In the genomic region with DNA sequence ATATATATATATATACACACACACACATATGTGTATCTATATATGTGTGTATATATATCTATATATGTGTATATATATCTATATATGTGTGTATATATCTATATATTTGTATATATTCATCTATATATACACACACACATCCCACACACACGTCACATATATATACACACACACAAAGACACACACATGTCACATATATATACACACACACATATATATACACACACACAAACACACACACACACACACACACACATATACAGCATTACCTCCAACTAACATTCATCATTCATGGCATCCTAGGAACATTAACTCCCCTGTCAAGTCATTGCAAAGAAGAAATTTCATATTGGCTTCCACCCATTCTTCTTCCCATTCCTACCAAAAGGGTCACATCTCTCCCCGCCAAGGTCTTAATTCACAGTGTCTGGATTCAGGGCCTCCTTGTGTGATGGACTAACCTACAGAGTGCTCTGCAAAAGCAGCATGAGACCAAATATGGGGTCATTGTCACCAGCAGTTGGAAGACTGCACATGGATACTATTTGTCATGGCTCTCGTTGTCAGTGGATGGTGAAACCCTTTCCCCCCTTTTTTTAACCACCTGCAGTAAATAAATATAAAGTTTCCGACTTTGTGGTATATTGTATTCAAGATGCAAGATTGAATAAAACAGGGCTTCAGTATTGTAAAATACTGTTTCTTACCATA, we compare ENCODE assay signal across 14 cellular contexts.
DNase-seq lines count a peak whose midpoint lies in the region; ATAC-seq, FAIRE-seq and TF ChIP-seq lines count a peak whose summit lies in the region.
"Had no signal": no experiment of that assay in that cellular context is flagged by ENCODE, and none has a peak within 500 bp of the region (broad histone marks: within the 10 kb centered on the region; RNA-seq: fewer than 3 reads in every experiment).

No MANE protein-coding gene starts in this region.

- POLR2A ChIA-PET in A549 (lab: Yijun Ruan, JAX) = no interaction called here
- POLR2A ChIA-PET in HEK293 (lab: Yijun Ruan, JAX) = no interaction called here

- peak overlapping the region; percentile 86 for H2AK5ac ChIP-seq in mesenchymal stem cell (ENCODE audit: low read length, severe bottlenecking)

- no peak overlapping the region for H3K9ac ChIP-seq in mesenchymal stem cell (ENCODE audit: low read length)
- H3K9ac ChIP-seq: GM23248 had no signal

- H4K8ac ChIP-seq in mesenchymal stem cell (ENCODE audit: low read length) = peak overlapping the region; percentile 24

- H2AFZ ChIP-seq in mesenchymal stem cell (ENCODE audit: low read depth, low read length) = no peak overlapping the region
- H2AFZ ChIP-seq: GM23248 had no signal

- no peak overlapping the region for H4K91ac ChIP-seq in mesenchymal stem cell (ENCODE audit: low read length)

- TF ChIP-seq EP300 in A549 (IDR thresholded peaks at IDR 0.05) = no peak
- no peak for TF ChIP-seq EP300 in esophagus muscularis mucosa (IDR thresholded peaks at IDR 0.05)

- TF ChIP-seq POLR2A in A549 (IDR thresholded peaks at IDR 0.05; ENCODE audit: low read length) (no peak), esophagus muscularis mucosa (IDR thresholded peaks at IDR 0.05; ENCODE audit: low read depth) (no peak)

- H3K4me2 ChIP-seq in A549 (peak overlapping the region; percentile 75), mesenchymal stem cell (ENCODE audit: low read length, poor library complexity, severe bottlenecking) (no peak overlapping the region)

- H3K14ac ChIP-seq in mesenchymal stem cell (ENCODE audit: low read length in 2 of 2) = no peak overlapping the region

- no peak overlapping the region for H2BK12ac ChIP-seq in mesenchymal stem cell (ENCODE audit: low read length in 2 of 2)

- H3K79me1 ChIP-seq in mesenchymal stem cell (replicated peaks; ENCODE audit: low read length, poor library complexity, severe bottlenecking) = peaks cover 15% of the 10 kb centered on the region

- intact Hi-C loops in esophagus muscularis mucosa (cut with DNase I) = no loop called here
- intact Hi-C loops in upper lobe of right lung (cut with DNase I) = no loop called here

- 87% methylated on average over 4 of the region's 4 CpGs for WGBS in A549 (ENCODE audit: missing lambda C conversion rate)
- 94% methylated on average over 4 of the region's 4 CpGs for WGBS in esophagus muscularis mucosa
- 96% methylated on average over 2 of the region's 4 CpGs for WGBS in mesenchymal stem cell

- no peaks in the 10 kb centered on the region for H3K27me3 ChIP-seq in esophagus muscularis mucosa
- no peaks in the 10 kb centered on the region for H3K27me3 ChIP-seq in mesenchymal stem cell (ENCODE audit: control insufficient read depth in 1 of 2, insufficient read depth in 1 of 2, low read length in 2 of 2)
- H3K27me3 ChIP-seq in upper lobe of right lung = no peaks in the 10 kb centered on the region

- no peaks in the 10 kb centered on the region for H3K9me3 ChIP-seq in A549
- H3K9me3 ChIP-seq in HEK293 (ENCODE audit: control insufficient read depth, insufficient read depth, low read depth, low read length) = no peaks in the 10 kb centered on the region
- H3K9me3 ChIP-seq in esophagus muscularis mucosa = no peaks in the 10 kb centered on the region
- no peaks in the 10 kb centered on the region for H3K9me3 ChIP-seq in mesenchymal stem cell (ENCODE audit: control insufficient read depth, low read length)
- no peaks in the 10 kb centered on the region for H3K9me3 ChIP-seq in upper lobe of right lung

- H3K36me3 ChIP-seq in HEK293 (ENCODE audit: control insufficient read depth in 2 of 2, insufficient read depth in 1 of 2, low read length in 2 of 2) (peaks cover 0 to 4% of the 10 kb centered on the region in 2 experiments; a peak in 1 of 3 replicates), esophagus muscularis mucosa (peaks cover 0 to 5% (median 0%) of the 10 kb centered on the region in 4 donors), mesenchymal stem cell (ENCODE audit: control insufficient read depth in 1 of 2, insufficient read depth in 2 of 2, low read depth in 1 of 2, low read length in 2 of 2) (peaks cover 3 to 51% of the 10 kb centered on the region in 2 experiments), upper lobe of right lung (no peaks in the 10 kb centered on the region)

- TF ChIP-seq CTCF in A549 (IDR thresholded peaks at IDR 0.05) = no peak
- no peak for TF ChIP-seq CTCF in HEK293 (tag by site-specific recombination; IDR thresholded peaks at IDR 0.05)
- no peak for TF ChIP-seq CTCF in esophagus muscularis mucosa (IDR thresholded peaks at IDR 0.05)
- no peak for TF ChIP-seq CTCF in upper lobe of right lung (IDR thresholded peaks at IDR 0.05)

- H3K4me3 ChIP-seq in A549 (no peak overlapping the region), HEK293 (ENCODE audit: low read depth, low read length) (no peak overlapping the region), esophagus muscularis mucosa (no peak overlapping the region), mesenchymal stem cell (ENCODE audit: insufficient read depth in 1 of 2, low read depth in 1 of 2, low read length in 2 of 2) (no peak overlapping the region), upper lobe of right lung (no peak overlapping the region)
- H3K4me3 ChIP-seq: GM23248 had no signal

- no peak overlapping the region for H3K18ac ChIP-seq in mesenchymal stem cell (ENCODE audit: low read depth in 1 of 2, low read length in 2 of 2)

- no peak overlapping the region for H2BK15ac ChIP-seq in mesenchymal stem cell (ENCODE audit: low read depth, poor library complexity, severe bottlenecking)

- TF ChIP-seq RAD21 in A549 (conservative IDR thresholded peaks at IDR 0.05 in 1 of 2, IDR thresholded peaks at IDR 0.05 in 1 of 2) = no peak

- no peak overlapping the region for H3K4ac ChIP-seq in mesenchymal stem cell (ENCODE audit: low read depth in 1 of 2, low read length in 2 of 2)

- H3K27ac ChIP-seq in A549 (peak overlapping the region; percentile 80 to 85), HEK293 (ENCODE audit: extremely low read depth, low read depth, low read length) (no peak overlapping the region), esophagus muscularis mucosa (replicated peaks in 1 of 4) (no peak overlapping the region), mesenchymal stem cell (ENCODE audit: low read length, poor library complexity, severe bottlenecking) (peak overlapping the region; percentile 54), upper lobe of right lung (no peak overlapping the region)
- H3K27ac ChIP-seq: GM23248, HL-60 had no signal

- no peak overlapping the region for H3K23ac ChIP-seq in mesenchymal stem cell (ENCODE audit: low read length in 2 of 2)

- no peak overlapping the region for H2BK120ac ChIP-seq in mesenchymal stem cell (ENCODE audit: low read depth, low read length)

- no peak for FAIRE-seq in A549 (lab: Jason Lieb, UNC)
- FAIRE-seq: GM18507, H54 had no signal

- H3K4me1 ChIP-seq in A549 (peaks cover 45% of the 10 kb centered on the region), HEK293 (ENCODE audit: control insufficient read depth, insufficient read depth, low read length) (no peaks in the 10 kb centered on the region), esophagus muscularis mucosa (peaks cover 0 to 7% (median 3%) of the 10 kb centered on the region in 4 donors), mesenchymal stem cell (ENCODE audit: control insufficient read depth, insufficient read depth, low read depth, low read length) (peaks cover 6% of the 10 kb centered on the region), upper lobe of right lung (no peaks in the 10 kb centered on the region)

- peak overlapping the region; percentile 10 for H2BK5ac ChIP-seq in mesenchymal stem cell (ENCODE audit: low read depth, low read length, poor library complexity, severe bottlenecking)

- ATAC-seq in A549 = no peak
- ATAC-seq in GM19452 (IDR thresholded peaks at IDR 0.05; ENCODE audit: unreplicated experiment) = no peak
- no peak for ATAC-seq in HG03097 (IDR thresholded peaks at IDR 0.05; ENCODE audit: low FRiP score, unreplicated experiment)
- no peak for ATAC-seq in upper lobe of right lung

- CTCF ChIA-PET in A549 (lab: Yijun Ruan, JAX) (interaction anchor here (1.3 to 1.4 kb wide), 2 partner anchors 64 to 614 kb away, joined by 3 read pairs; no protein-coding TSS in a partner anchor), HEK293 (lab: Yijun Ruan, JAX) (interaction anchor here (0.7 kb wide), 2 partner anchors 81 to 188 kb away, joined by 3 read pairs; no protein-coding TSS in a partner anchor)

- DNase-seq in A549 (ENCODE audit: low read depth in 1 of 2, low spot score in 1 of 2) (no peak), esophagus muscularis mucosa (ENCODE audit: extremely low spot score) (peak; percentile 53), mesenchymal stem cell (no peak), NCI-H748 treated with DMSO at 0.1 percent for 48 hours (lab: John Stamatoyannopoulos, UW) (no peak), upper lobe of right lung (no peak)
- DNase-seq: CD8-positive, alpha-beta memory T cell; GM23248; KG1 had no signal

TF ChIP-seq in A549, 52 proteins besides CTCF, POLR2A, EP300 and RAD21 (continues in another document):
- TF ChIP-seq ZSCAN20 (CRISPR knock-in tag; IDR thresholded peaks at IDR 0.05) = no peak
- TF ChIP-seq, protein P1, sequence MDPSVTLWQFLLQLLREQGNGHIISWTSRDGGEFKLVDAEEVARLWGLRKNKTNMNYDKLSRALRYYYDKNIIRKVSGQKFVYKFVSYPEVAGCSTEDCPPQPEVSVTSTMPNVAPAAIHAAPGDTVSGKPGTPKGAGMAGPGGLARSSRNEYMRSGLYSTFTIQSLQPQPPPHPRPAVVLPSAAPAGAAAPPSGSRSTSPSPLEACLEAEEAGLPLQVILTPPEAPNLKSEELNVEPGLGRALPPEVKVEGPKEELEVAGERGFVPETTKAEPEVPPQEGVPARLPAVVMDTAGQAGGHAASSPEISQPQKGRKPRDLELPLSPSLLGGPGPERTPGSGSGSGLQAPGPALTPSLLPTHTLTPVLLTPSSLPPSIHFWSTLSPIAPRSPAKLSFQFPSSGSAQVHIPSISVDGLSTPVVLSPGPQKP (IDR thresholded peaks at IDR 0.05; ENCODE audit: low read depth, low read length) = no peak
- no peak for TF ChIP-seq NR3C1 (IDR thresholded peaks at IDR 0.05)
- no peak for TF ChIP-seq FOSL2 (IDR thresholded peaks at IDR 0.05)
- no peak for TF ChIP-seq FOSL2 (CRISPR knock-in tag; IDR thresholded peaks at IDR 0.05)

TF ChIP-seq in HEK293, 187 proteins besides CTCF, POLR2A, EP300 and RAD21:
- no peak for TF ChIP-seq ZIC2 (tag by site-specific recombination; IDR thresholded peaks at IDR 0.05)
- TF ChIP-seq, protein P2, sequence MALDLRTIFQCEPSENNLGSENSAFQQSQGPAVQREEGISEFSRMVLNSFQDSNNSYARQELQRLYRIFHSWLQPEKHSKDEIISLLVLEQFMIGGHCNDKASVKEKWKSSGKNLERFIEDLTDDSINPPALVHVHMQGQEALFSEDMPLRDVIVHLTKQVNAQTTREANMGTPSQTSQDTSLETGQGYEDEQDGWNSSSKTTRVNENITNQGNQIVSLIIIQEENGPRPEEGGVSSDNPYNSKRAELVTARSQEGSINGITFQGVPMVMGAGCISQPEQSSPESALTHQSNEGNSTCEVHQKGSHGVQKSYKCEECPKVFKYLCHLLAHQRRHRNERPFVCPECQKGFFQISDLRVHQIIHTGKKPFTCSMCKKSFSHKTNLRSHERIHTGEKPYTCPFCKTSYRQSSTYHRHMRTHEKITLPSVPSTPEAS (tag by site-specific recombination; IDR thresholded peaks at IDR 0.05) = 0 out of 2 replicates have a peak, but pooled peaks have one; percentile 34

Comparison
In these comparisons a context has a peak if more than half of its experiments do, and no peak if none do; other contexts are left out.
1. H3K27ac ChIP-seq: peak in A549 (2 of 2) and mesenchymal stem cell (single experiment); none in HEK293 (single experiment), esophagus muscularis mucosa (0 of 4) and upper lobe of right lung (single experiment).